ENCODE assay signal across 13 cellular contexts in the genomic region with DNA sequence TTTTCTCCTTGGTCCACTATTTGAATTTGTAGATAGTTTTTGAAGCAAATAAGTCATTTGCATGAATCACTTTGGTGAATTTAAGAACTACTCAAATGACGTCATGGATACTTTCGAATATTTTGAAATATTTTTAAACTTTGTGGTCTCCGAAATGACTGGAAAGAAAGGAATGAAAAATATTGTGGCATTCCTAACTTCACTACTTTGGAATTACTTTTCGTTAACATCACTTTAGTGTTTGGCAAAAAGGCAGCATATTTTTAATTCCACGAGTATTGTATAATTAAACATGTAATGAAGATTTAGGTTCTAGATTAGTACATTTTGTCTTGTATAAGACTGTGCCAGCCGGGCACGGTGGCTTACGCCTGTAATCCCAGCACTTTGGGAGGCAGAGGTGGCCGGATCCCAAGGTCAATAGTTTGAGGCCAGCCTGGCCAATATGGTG. TPM values are rescaled to one million over a fixed set of nuclear protein-coding genes. Genes with fewer than 3 reads are reported as not detected.
DNase-seq lines count a peak whose midpoint lies in the region; ATAC-seq and TF ChIP-seq lines count a peak whose summit lies in the region.
"Had no signal": no experiment of that assay in that cellular context is flagged by ENCODE, and none has a peak within 500 bp of the region (broad histone marks: within the 10 kb centered on the region; RNA-seq: fewer than 3 reads in every experiment).

No MANE protein-coding gene starts in this region.

- H2AK5ac ChIP-seq in mesenchymal stem cell (ENCODE audit: low read length, severe bottlenecking) = no peak overlapping the region

- DNase-seq in AG08396 (ENCODE audit: low spot score) = peak; percentile 71
- DNase-seq in MG63 = peak; percentile 86
- peak; percentile 73 to 95 for DNase-seq in cardiac fibroblast (ENCODE audit: low read depth in 2 of 2)
- DNase-seq in mesenchymal stem cell = peak; percentile 76
- no peak for DNase-seq in NCI-H1048 (lab: John Stamatoyannopoulos, UW)
- DNase-seq in NCI-H524 (lab: John Stamatoyannopoulos, UW) = no peak
- DNase-seq in HPDE6-E6E7 (ENCODE audit: extremely low spot score) = no peak
- DNase-seq: caudate nucleus, mesendoderm, MV-4-11, NCI-H446, upper lobe of right lung had no signal

- H3K79me1 ChIP-seq in mesenchymal stem cell (replicated peaks; ENCODE audit: low read length, poor library complexity, severe bottlenecking) = no peaks in the 10 kb centered on the region

- H3K4ac ChIP-seq in mesenchymal stem cell (ENCODE audit: low read depth in 1 of 2, low read length in 2 of 2) = no peak overlapping the region

- no peak overlapping the region for H2BK120ac ChIP-seq in mesenchymal stem cell (ENCODE audit: low read depth, low read length)

- no peaks in the 10 kb centered on the region for H3K27me3 ChIP-seq in MG63
- peaks cover 0 to 3% of the 10 kb centered on the region in 2 experiments for H3K27me3 ChIP-seq in mesenchymal stem cell (ENCODE audit: control insufficient read depth in 1 of 2, insufficient read depth in 1 of 2, low read length in 2 of 2)
- H3K27me3 ChIP-seq: upper lobe of right lung had no signal

- H3K27ac ChIP-seq in mesenchymal stem cell (ENCODE audit: low read length, poor library complexity, severe bottlenecking) = peak overlapping the region; percentile 94
- H3K27ac ChIP-seq: upper lobe of right lung had no signal

- H4K8ac ChIP-seq in mesenchymal stem cell (ENCODE audit: low read length) = no peak overlapping the region

- no peak overlapping the region for H3K18ac ChIP-seq in mesenchymal stem cell (ENCODE audit: low read depth in 1 of 2, low read length in 2 of 2)

- peaks cover 10% of the 10 kb centered on the region for H3K4me1 ChIP-seq in mesenchymal stem cell (ENCODE audit: control insufficient read depth, insufficient read depth, low read depth, low read length)

- peak overlapping the region; percentile 47 for H3K9ac ChIP-seq in mesenchymal stem cell (ENCODE audit: low read length)

- no peak overlapping the region for H3K4me3 ChIP-seq in MG63
- H3K4me3 ChIP-seq in cardiac fibroblast (replicated peaks in 1 of 2; ENCODE audit: low read depth in 2 of 2, low read length in 2 of 2) = no peak overlapping the region
- no peak overlapping the region for H3K4me3 ChIP-seq in mesenchymal stem cell (ENCODE audit: insufficient read depth in 1 of 2, low read depth in 1 of 2, low read length in 2 of 2)
- H3K4me3 ChIP-seq: upper lobe of right lung had no signal

- H3K14ac ChIP-seq in mesenchymal stem cell (ENCODE audit: low read length in 2 of 2) = no peak overlapping the region

- no peak for TF ChIP-seq CTCF in cardiac fibroblast (IDR thresholded peaks at IDR 0.05; ENCODE audit: low read depth, low read length)

- H3K23ac ChIP-seq in mesenchymal stem cell (ENCODE audit: low read length in 2 of 2) = no peak overlapping the region

- H2BK5ac ChIP-seq in mesenchymal stem cell (ENCODE audit: low read depth, low read length, poor library complexity, severe bottlenecking) = peak overlapping the region; percentile 66

- no peak for ATAC-seq in GM21528 (IDR thresholded peaks at IDR 0.05; ENCODE audit: low FRiP score, unreplicated experiment)
- ATAC-seq: upper lobe of right lung had no signal

- H2BK15ac ChIP-seq in mesenchymal stem cell (ENCODE audit: low read depth, poor library complexity, severe bottlenecking) = no peak overlapping the region

- H2AFZ ChIP-seq in mesenchymal stem cell (ENCODE audit: low read depth, low read length) = no peak overlapping the region

- H3K9me3 ChIP-seq in MG63 (no peaks in the 10 kb centered on the region), mesenchymal stem cell (ENCODE audit: control insufficient read depth, low read length) (no peaks in the 10 kb centered on the region)
- H3K9me3 ChIP-seq: upper lobe of right lung had no signal

- H2BK12ac ChIP-seq in mesenchymal stem cell (ENCODE audit: low read length in 2 of 2) = no peak overlapping the region

- H3K36me3 ChIP-seq in MG63 (no peaks in the 10 kb centered on the region), mesenchymal stem cell (ENCODE audit: control insufficient read depth in 1 of 2, insufficient read depth in 2 of 2, low read depth in 1 of 2, low read length in 2 of 2) (no peaks in the 10 kb centered on the region)
- H3K36me3 ChIP-seq: upper lobe of right lung had no signal

- no peak overlapping the region for H4K91ac ChIP-seq in mesenchymal stem cell (ENCODE audit: low read length)

- no peak overlapping the region for H3K4me2 ChIP-seq in mesenchymal stem cell (ENCODE audit: low read length, poor library complexity, severe bottlenecking)

- 37% methylated on average over 5 of the region's 9 CpGs for WGBS in mesenchymal stem cell

RNA-seq across cellular contexts. Expression of a gene that starts 35.3 kb away (rescaled TPM):
- 20.9 and 24.4 TPM in 2 replicates for total RNA-seq in MG63 (2014; rRNA removed; shearing (Covaris generic); ENCODE audit: low replicate concordance)
- 17.5 TPM for polyA plus RNA-seq in mesenchymal stem cell (2013, experiment 1 of 2)
- polyA plus RNA-seq in mesenchymal stem cell (2013, experiment 2 of 2) = 18.6 TPM

Comparison
In these comparisons a context has a peak if more than half of its experiments do, and no peak if none do; other contexts are left out.
1. DNase-seq: peak in AG08396 (single experiment), MG63 (single experiment), cardiac fibroblast (2 of 2) and mesenchymal stem cell (single experiment); none in NCI-H1048 (single experiment), NCI-H524 (0 of 2) and HPDE6-E6E7 (single experiment).